In the genomic region with DNA sequence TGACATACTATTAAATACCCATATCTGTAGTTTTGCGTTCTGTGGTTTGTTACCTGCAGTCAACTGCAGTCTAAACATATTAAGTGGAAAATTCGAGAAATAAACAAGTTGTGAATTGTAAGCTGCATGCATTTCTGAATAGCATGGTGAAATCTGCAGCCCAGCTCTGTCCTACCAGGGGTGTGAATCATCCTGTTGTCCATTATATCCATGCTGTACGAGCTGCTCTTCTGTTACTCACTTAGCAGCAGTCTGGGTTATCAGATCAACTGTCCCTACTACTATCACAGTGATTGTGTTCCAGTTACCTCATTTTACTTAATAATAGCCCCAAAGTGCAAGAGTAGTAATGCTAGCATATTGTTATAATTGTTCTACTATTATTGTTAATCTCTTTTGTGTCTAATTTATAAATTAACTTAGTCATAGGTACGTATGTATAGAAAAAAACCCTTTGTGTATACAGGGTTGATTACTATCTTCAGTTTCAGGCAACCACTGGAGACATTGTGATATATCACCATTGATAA, we compare ENCODE assay signal across 19 cellular contexts.
DNase-seq lines count a peak whose midpoint lies in the region; TF ChIP-seq lines count a peak whose summit lies in the region.
"Had no signal": no experiment of that assay in that cellular context is flagged by ENCODE, and none has a peak within 500 bp of the region (broad histone marks: within the 10 kb centered on the region; RNA-seq: fewer than 3 reads in every experiment).

No MANE protein-coding gene starts in this region.

- CTCF ChIA-PET in AG04449 (lab: Yijun Ruan, JAX) = no interaction called here

- TF ChIP-seq POLR2A in lower leg skin (IDR thresholded peaks at IDR 0.05) = no peak

- WGBS in lower leg skin, 2 donors = 77 to 78% methylated on average over 4 of the region's 4 CpGs

- intact Hi-C loops in lower leg skin (cut with DNase I; ENCODE audit: low total_unique reads) = no loop called here

- H3K4me3 ChIP-seq in AG04449 (ENCODE audit: low read depth, low read length) (no peak overlapping the region), fibroblast of the aortic adventitia (ENCODE audit: low read depth, low read length) (no peak overlapping the region), lower leg skin (ENCODE audit: low read depth, poor library complexity, severe bottlenecking) (no peak overlapping the region)
- H3K4me3 ChIP-seq: right atrium auricular region had no signal

- POLR2A ChIA-PET in AG04449 (lab: Yijun Ruan, JAX) = no interaction called here

- TF ChIP-seq CTCF in AG04449 (IDR thresholded peaks at IDR 0.05; ENCODE audit: insufficient read depth, low read length, missing control alignments) = no peak
- no peak for TF ChIP-seq CTCF in fibroblast of the aortic adventitia (IDR thresholded peaks at IDR 0.05; ENCODE audit: insufficient read depth, low read length)
- TF ChIP-seq CTCF in lower leg skin (IDR thresholded peaks at IDR 0.05) = no peak

- peak; percentile 12 for DNase-seq in AG04449 (ENCODE audit: low read depth, low spot score)
- peak; percentile 41 for DNase-seq in HCEC 1CT
- peak; percentile 30 for DNase-seq in astrocyte of the hippocampus (ENCODE audit: low read depth, low spot score)
- DNase-seq in fibroblast of the aortic adventitia (ENCODE audit: low read depth) = peak; percentile 28
- no peak for DNase-seq in lower leg skin (ENCODE audit: low spot score in 2 of 2)
- DNase-seq in NCI-H2029 (lab: John Stamatoyannopoulos, UW) = no peak
- DNase-seq in HuH-7 (ENCODE audit: low spot score) = no peak
- DNase-seq in kidney tubule cell (ENCODE audit: low spot score) = no peak
- DNase-seq: activated CD4-positive, alpha-beta T cell treated with anti-CD3 and anti-CD28 coated beads for 48 hours; activated CD8-positive, alpha-beta memory T cell treated with anti-CD3 and anti-CD28 coated beads, Interleukin-2, amount 50 U/mL, for 4 hours; activated effector memory CD4-positive, alpha-beta T cell treated with anti-CD3 and anti-CD28 coated beads, Interleukin-2, amount 50 U/mL, for 16 hours; amygdala; cortex of kidney; erythroblast; KBM-7; NCI-H1092; NCI-H2171; NCI-H774 had no signal

Comparison
In these comparisons a context has a peak if more than half of its experiments do, and no peak if none do; other contexts are left out.
1. DNase-seq: peak in AG04449 (single experiment), HCEC 1CT (single experiment), astrocyte of the hippocampus (single experiment) and fibroblast of the aortic adventitia (single experiment); none in lower leg skin (0 of 2), NCI-H2029 (single experiment), HuH-7 (single experiment) and kidney tubule cell (single experiment).